Comparison of ENCODE assay signal across 33 cellular contexts in genomic region chr9:10548348-10548747, GRCh38.
DNase-seq lines count a peak whose midpoint lies in the region; ATAC-seq and TF ChIP-seq lines count a peak whose summit lies in the region.
"Had no signal": no experiment of that assay in that cellular context is flagged by ENCODE, and none has a peak within 500 bp of the region (broad histone marks: within the 10 kb centered on the region; RNA-seq: fewer than 3 reads in every experiment).

No MANE protein-coding gene starts in this region.

- H3K27me3 Mint-ChIP-seq in endodermal cell (ENCODE audit: insufficient read depth) (no peaks in the 10 kb centered on the region), glutamatergic neuron (ENCODE audit: unreplicated experiment) (no peaks in the 10 kb centered on the region)
- H3K27me3 Mint-ChIP-seq: B cell; CD4-positive, alpha-beta memory T cell; CD4-positive, alpha-beta T cell; CD4-positive, CD25-positive, alpha-beta regulatory T cell; CD8-positive, alpha-beta memory T cell had no signal

- no peak for TF ChIP-seq CTCF in endodermal cell (conservative IDR thresholded peaks at IDR 0.05)
- no peak for TF ChIP-seq CTCF in glutamatergic neuron (IDR thresholded peaks at IDR 0.05; ENCODE audit: partially characterized antibody, unreplicated experiment)
- no peak for TF ChIP-seq CTCF in GM13976 (IDR thresholded peaks at IDR 0.05; ENCODE audit: borderline replicate concordance, control extremely low read depth, extremely low read depth, insufficient read depth, missing control alignments)

- H3K4me3 Mint-ChIP-seq in endodermal cell (no peak overlapping the region), glutamatergic neuron (ENCODE audit: unreplicated experiment) (peak overlapping the region; percentile 50)
- H3K4me3 Mint-ChIP-seq: B cell; CD14-positive monocyte; CD4-positive, alpha-beta memory T cell; CD4-positive, alpha-beta T cell; CD4-positive, CD25-positive, alpha-beta regulatory T cell; CD8-positive, alpha-beta memory T cell; CD8-positive, alpha-beta T cell had no signal

- DNase-seq in endodermal cell (peak; percentile 44), glutamatergic neuron (peak; percentile 16), superior temporal gyrus (ENCODE audit: extremely low spot score) (peak; percentile 34), HUDEP-2 (lab: John Stamatoyannopoulos, UW; ENCODE audit: unreplicated experiment in 76 of 76) (no peak), GM13976 (ENCODE audit: low spot score) (no peak)
- DNase-seq: 8988T; ACHN; AML-193; BE2C; C1 segment of cervical spinal cord; Caco-2; Calu3; CD4-positive, alpha-beta memory T cell; CD4-positive, alpha-beta T cell; CD4-positive, CD25-positive, alpha-beta regulatory T cell; CD8-positive, alpha-beta memory T cell; CD8-positive, alpha-beta T cell; COR-L47; DMS 273 treated with DMSO at 0.1 percent for 48 hours; DMS153; DMS53; DMS79; DMS79 treated with DMSO at 0.1 percent for 48 hours; DND-41; EL had no signal

- no peaks in the 10 kb centered on the region for H3K36me3 ChIP-seq in endodermal cell (ENCODE audit: control insufficient read depth, insufficient read depth, low read length)
- H3K36me3 ChIP-seq: BE2C; BLaER1; BLaER1 treated with 17β-estradiol and CSF1 and Interleukin-3, amounts not matched to agents 10 nM and 100 nM had no signal

- no peaks in the 10 kb centered on the region for H3K27me3 ChIP-seq in endodermal cell (ENCODE audit: control insufficient read depth, insufficient read depth, low read length, poor library complexity, severe bottlenecking)
- H3K27me3 ChIP-seq: BE2C; BLaER1; BLaER1 treated with 17β-estradiol and CSF1 and Interleukin-3, amounts not matched to agents 10 nM and 100 nM had no signal

- in situ Hi-C loops in GM13976 (cut with MboI; ENCODE audit: low sequenced_read_pairs, unreplicated experiment) = no loop called here

- H3K36me3 Mint-ChIP-seq in endodermal cell (ENCODE audit: low read depth) (no peaks in the 10 kb centered on the region), glutamatergic neuron (ENCODE audit: unreplicated experiment) (no peaks in the 10 kb centered on the region)
- H3K36me3 Mint-ChIP-seq: CD14-positive monocyte; CD4-positive, alpha-beta memory T cell; CD4-positive, CD25-positive, alpha-beta regulatory T cell; CD8-positive, alpha-beta memory T cell; CD8-positive, alpha-beta T cell had no signal

- no peak for ATAC-seq in HG02763 (IDR thresholded peaks at IDR 0.05; ENCODE audit: unreplicated experiment)
- ATAC-seq: A549; CD8-positive, alpha-beta T cell had no signal

- no peaks in the 10 kb centered on the region for H3K9me3 ChIP-seq in endodermal cell (ENCODE audit: control insufficient read depth, low read length)
- H3K9me3 ChIP-seq: BE2C; BLaER1; BLaER1 treated with 17β-estradiol and CSF1 and Interleukin-3, amounts not matched to agents 10 nM and 100 nM; Caco-2 had no signal

- H3K27ac ChIP-seq in endodermal cell (ENCODE audit: low read depth, low read length) = no peak overlapping the region
- H3K27ac ChIP-seq: 22Rv1; A549; BLaER1; BLaER1 treated with 17β-estradiol and CSF1 and Interleukin-3, amounts not matched to agents 10 nM and 100 nM; C4-2B had no signal

- no peak overlapping the region for H3K9ac ChIP-seq in endodermal cell (ENCODE audit: extremely low read depth, low read length, poor library complexity, severe bottlenecking)
- H3K9ac ChIP-seq: BLaER1; BLaER1 treated with 17β-estradiol and CSF1 and Interleukin-3, amounts not matched to agents 10 nM and 100 nM had no signal

- H3K4me3 ChIP-seq in endodermal cell (ENCODE audit: low read length) = no peak overlapping the region
- H3K4me3 ChIP-seq: A549; BLaER1; BLaER1 treated with 17β-estradiol and CSF1 and Interleukin-3, amounts not matched to agents 10 nM and 100 nM had no signal

- H3K4me1 ChIP-seq in endodermal cell (ENCODE audit: control insufficient read depth, insufficient read depth, low read length) = no peaks in the 10 kb centered on the region
- H3K4me1 ChIP-seq: A549; BE2C; BLaER1; BLaER1 treated with 17β-estradiol and CSF1 and Interleukin-3, amounts not matched to agents 10 nM and 100 nM; Caco-2 had no signal

- no peaks in the 10 kb centered on the region for H3K9me3 Mint-ChIP-seq in endodermal cell
- H3K9me3 Mint-ChIP-seq in glutamatergic neuron (ENCODE audit: unreplicated experiment) = no peaks in the 10 kb centered on the region

- WGBS in endodermal cell (ENCODE audit: insufficient coverage in 1 of 2, insufficient read length in 1 of 2), 2 experiments = 91 to 100% methylated on average over 1 of the region's 1 CpG

- peaks cover 5% of the 10 kb centered on the region for H3K4me1 Mint-ChIP-seq in endodermal cell
- H3K4me1 Mint-ChIP-seq in glutamatergic neuron (ENCODE audit: low read depth, unreplicated experiment) = peaks cover 24% of the 10 kb centered on the region
- H3K4me1 Mint-ChIP-seq: B cell; CD14-positive monocyte; CD4-positive, alpha-beta memory T cell; CD4-positive, CD25-positive, alpha-beta regulatory T cell; CD8-positive, alpha-beta memory T cell had no signal

- H3K27ac Mint-ChIP-seq in endodermal cell (no peak overlapping the region), glutamatergic neuron (ENCODE audit: unreplicated experiment) (peak overlapping the region; percentile 81)
- H3K27ac Mint-ChIP-seq: B cell; CD14-positive monocyte; CD4-positive, alpha-beta memory T cell; CD4-positive, alpha-beta T cell; CD4-positive, CD25-positive, alpha-beta regulatory T cell; CD8-positive, alpha-beta memory T cell; CD8-positive, alpha-beta T cell had no signal

Comparison
In these comparisons a context has a peak if more than half of its experiments do, and no peak if none do; other contexts are left out.
1. DNase-seq: peak in endodermal cell (single experiment), glutamatergic neuron (single experiment) and superior temporal gyrus (single experiment); none in HUDEP-2 (0 of 76) and GM13976 (single experiment).